Comparison of ENCODE assay signal across 8 cellular contexts in the genomic region with DNA sequence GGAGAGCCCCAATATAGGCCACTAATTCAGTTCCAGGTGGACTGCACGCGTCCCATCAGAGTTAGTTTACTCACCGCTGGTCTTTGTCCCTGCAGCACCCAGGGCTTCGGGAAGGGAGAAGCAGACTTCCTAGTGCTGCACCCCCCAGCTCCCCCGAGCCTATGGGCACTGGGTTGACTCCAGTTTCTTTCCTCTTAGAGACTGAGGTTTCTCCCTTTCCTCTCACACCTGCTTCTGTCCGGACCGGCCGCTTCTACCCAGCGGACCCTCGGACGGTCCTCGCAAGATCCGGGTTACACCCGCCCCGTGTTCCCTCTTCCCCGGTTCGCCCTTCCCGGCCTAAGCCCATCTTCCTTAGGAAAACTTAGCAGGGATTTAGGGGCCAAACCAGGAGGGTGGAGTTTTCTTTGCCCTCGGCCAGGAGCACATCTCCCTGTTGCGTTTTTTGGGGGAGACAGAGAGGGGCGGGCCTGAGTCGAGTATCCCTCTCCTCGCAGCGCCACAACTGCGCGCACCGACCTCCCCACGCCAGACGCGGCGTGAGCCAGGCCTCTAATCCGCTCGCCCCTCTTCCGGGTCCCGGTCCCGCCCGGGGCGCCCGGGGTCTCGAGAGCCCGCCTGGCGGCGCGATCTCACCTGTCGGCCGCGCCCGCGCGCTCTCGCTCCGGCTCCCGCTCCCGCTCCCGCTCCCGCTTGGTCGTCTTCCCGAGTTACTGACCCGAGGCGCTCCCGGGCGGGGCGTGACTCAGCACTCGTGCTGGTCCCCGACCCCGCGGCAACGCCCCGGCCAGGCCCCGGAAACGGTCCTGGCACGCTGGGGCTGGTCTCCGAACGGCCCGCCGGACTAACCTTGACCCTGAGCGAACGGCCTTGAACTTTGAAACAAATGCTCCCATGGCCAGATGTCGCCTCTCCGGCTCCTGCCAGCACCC. TPM values are rescaled to one million over a fixed set of nuclear protein-coding genes. Genes with fewer than 3 reads are reported as not detected.
DNase-seq lines count a peak whose midpoint lies in the region; ATAC-seq and TF ChIP-seq lines count a peak whose summit lies in the region.

Gene AIFM2, minus strand, starts transcription at position 728 of the 932 bp plus-strand sequence. CDS start 8,741 bp downstream, outside the sequence.

- H3K36me3 Mint-ChIP-seq in activated naive CD4-positive, alpha-beta T cell treated with anti-CD3 and anti-CD28 coated beads, Interleukin-2, amount 50 U/mL, for 72 hours = peaks cover 0 to 12% of the 10 kb centered on the region in 2 donors

- H3K36me3 ChIP-seq in BE2C (no peaks in the 10 kb centered on the region), ovary (no peaks in the 10 kb centered on the region)

- no peak for TF ChIP-seq CTCF in BE2C (IDR thresholded peaks at IDR 0.05; ENCODE audit: low read depth, low read length)
- TF ChIP-seq CTCF in ovary (IDR thresholded peaks at IDR 0.05) = peak in 2 of 3 donors; percentile 13 to 16

- intact Hi-C loops in head of caudate nucleus (cut with DNase I) (no loop called here), ovary (cut with DNase I) (no loop called here)

- no peaks in the 10 kb centered on the region for H3K27me3 ChIP-seq in BE2C
- H3K27me3 ChIP-seq in ovary = no peaks in the 10 kb centered on the region

- DNase-seq in BE2C (peak; percentile 73), NCI-H774 (lab: John Stamatoyannopoulos, UW) (peak; percentile 76), head of caudate nucleus (peak in 25 of 42 donors; percentile 8 to 67 (median 31)), ovary (peak; percentile 88 to 92 (median 90)), putamen (ENCODE audit: low spot score) (no peak)
- DNase-seq in activated naive CD4-positive, alpha-beta T cell treated with anti-CD3 and anti-CD28 coated beads, Interleukin-2, amount 50 U/mL, for 72 hours (ENCODE audit: low spot score in 2 of 2) = peak; percentile 49 to 70

- TF ChIP-seq EP300 in ovary (IDR thresholded peaks at IDR 0.05) = no peak

- H3K9me3 ChIP-seq in BE2C (no peaks in the 10 kb centered on the region; the same call in 1 of the 2 replicates), ovary (no peaks in the 10 kb centered on the region)

- peak; percentile 75 for TF ChIP-seq POLR2A in GM18526 (IDR thresholded peaks at IDR 0.05; ENCODE audit: extremely low read depth, insufficient read length)
- TF ChIP-seq POLR2A in ovary (IDR thresholded peaks at IDR 0.05) = peak; percentile 46

- peak within 1 kb of the TSS in 1 of 2 donors; percentile 62 for H3K27ac ChIP-seq in ovary

- 3 to 7% (median 4%) methylated on average over 76 to 80 of the region's 80 CpGs for WGBS in ovary, 3 donors

- peak within 1 kb of the TSS; percentile 87 to 93 for H3K27ac Mint-ChIP-seq in activated naive CD4-positive, alpha-beta T cell treated with anti-CD3 and anti-CD28 coated beads, Interleukin-2, amount 50 U/mL, for 72 hours

- ATAC-seq in HG02943 (IDR thresholded peaks at IDR 0.05; ENCODE audit: low read depth, unreplicated experiment) = peak; percentile 55
- peak; percentile 82 to 87 for ATAC-seq in activated naive CD4-positive, alpha-beta T cell treated with anti-CD3 and anti-CD28 coated beads, Interleukin-2, amount 50 U/mL, for 72 hours

- H3K4me1 ChIP-seq in BE2C = no peaks in the 10 kb centered on the region
- H3K4me1 ChIP-seq in ovary (ENCODE audit: insufficient read depth) = peaks cover 3% of the 10 kb centered on the region

- H3K4me3 ChIP-seq in BE2C (ENCODE audit: low read depth, low read length) (peak within 1 kb of the TSS; percentile 55), ovary (peak within 1 kb of the TSS; percentile 74)

- H3K9me3 Mint-ChIP-seq in activated naive CD4-positive, alpha-beta T cell treated with anti-CD3 and anti-CD28 coated beads, Interleukin-2, amount 50 U/mL, for 72 hours = no peaks in the 10 kb centered on the region

RNA-seq across cellular contexts. Expression of gene AIFM2, which starts in this region (rescaled TPM):
- polyA plus RNA-seq in BE2C (2012; ENCODE audit: insufficient read depth, insufficient read length, low read depth) = 9.1 TPM
- total RNA-seq in activated naive CD4-positive, alpha-beta T cell treated with anti-CD3 and anti-CD28 coated beads, Interleukin-2, amount 50 U/mL, for 72 hours = 10 to 100 TPM in 1 of 2 donors, 1 to 10 TPM in 1; 5.1 to 10.5 TPM
- 10 to 100 TPM in 2 of 7 donors, 1 to 10 TPM in 5; 6.2 to 13.9 (median 8.2) TPM for total RNA-seq in ovary
- polyA plus RNA-seq in ovary = 1 to 10 TPM; 5.7 to 6.9 TPM
